Comparison of ENCODE assay signal across 18 cellular contexts in the genomic region with DNA sequence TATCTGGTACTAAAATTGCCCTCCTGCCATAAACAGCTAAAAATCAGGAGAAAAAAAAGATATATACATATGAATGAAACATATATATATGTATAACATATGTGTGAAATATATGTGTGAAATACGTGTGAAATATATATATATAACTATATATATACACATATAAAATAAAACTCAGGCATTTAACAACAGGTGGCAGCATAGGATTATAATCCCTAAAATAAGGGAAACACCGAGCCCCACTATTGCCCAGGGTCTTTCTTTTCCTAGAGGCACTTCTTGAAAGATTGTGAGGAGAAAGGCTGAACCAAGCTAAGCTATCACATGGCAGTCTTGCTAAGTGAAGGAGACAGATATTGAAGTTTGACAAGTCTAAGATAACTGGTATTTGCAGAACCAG.
DNase-seq lines count a peak whose midpoint lies in the region; ATAC-seq and TF ChIP-seq lines count a peak whose summit lies in the region.
"Had no signal": no experiment of that assay in that cellular context is flagged by ENCODE, and none has a peak within 500 bp of the region (broad histone marks: within the 10 kb centered on the region; RNA-seq: fewer than 3 reads in every experiment).

No MANE protein-coding gene starts in this region.

- no peak for TF ChIP-seq EP300 in Ishikawa (IDR thresholded peaks at IDR 0.05; ENCODE audit: borderline replicate concordance)
- TF ChIP-seq EP300 in neural cell (conservative IDR thresholded peaks at IDR 0.05; ENCODE audit: poor library complexity, severe bottlenecking) = no peak

- H3K9me2 ChIP-seq in neural cell (ENCODE audit: insufficient read depth, low read length) = no peaks in the 10 kb centered on the region

- H3K27ac ChIP-seq in RWPE2 (ENCODE audit: poor library complexity, severe bottlenecking) (no peak overlapping the region), neural cell (ENCODE audit: low read length) (no peak overlapping the region)
- H3K27ac ChIP-seq: HL-60, pancreas, SK-N-MC, skin epidermis, tibial nerve had no signal

- ATAC-seq in RWPE2 (ENCODE audit: low read depth) (peak; percentile 14; the same call in 1 of the 3 replicates), HG02763 (IDR thresholded peaks at IDR 0.05; ENCODE audit: unreplicated experiment) (no peak)
- ATAC-seq: activated naive CD8-positive, alpha-beta T cell treated with anti-CD3 and anti-CD28 coated beads, Interleukin-2, amount 50 U/mL, for 24 hours; pancreas had no signal

- H3K36me3 ChIP-seq in RWPE2 (ENCODE audit: low read depth) (no peaks in the 10 kb centered on the region), neural cell (ENCODE audit: insufficient read depth, low read length) (no peaks in the 10 kb centered on the region)
- H3K36me3 ChIP-seq: pancreas, tibial nerve had no signal

- no peaks in the 10 kb centered on the region for H3F3A ChIP-seq in neural cell (ENCODE audit: insufficient read depth, low read length, poor library complexity, severe bottlenecking)

- TF ChIP-seq CTCF in RWPE2 (IDR thresholded peaks at IDR 0.05; ENCODE audit: poor library complexity, severe bottlenecking) (peak; percentile 33), neural cell (IDR thresholded peaks at IDR 0.05; ENCODE audit: poor library complexity, severe bottlenecking) (no peak)

- H2AFZ ChIP-seq in neural cell (ENCODE audit: low read depth, low read length) = no peak overlapping the region

- intact Hi-C loops in posterior cingulate gyrus (cut with DNase I) = loop anchor here (5.0 kb wide), 1 partner anchor 83 kb away; no protein-coding TSS in a partner anchor

- H3K4me3 ChIP-seq in RWPE2 (ENCODE audit: severe bottlenecking) (no peak overlapping the region), neural cell (ENCODE audit: low read length) (no peak overlapping the region)
- H3K4me3 ChIP-seq: pancreas, SK-N-MC, skin epidermis, tibial nerve had no signal

- no peak overlapping the region for H3K4me2 ChIP-seq in neural cell (ENCODE audit: low read length)

- H4K20me1 ChIP-seq in neural cell (ENCODE audit: insufficient read depth) = no peaks in the 10 kb centered on the region

- TF ChIP-seq RAD21 in Ishikawa (IDR thresholded peaks at IDR 0.05; ENCODE audit: low read depth) (peak; percentile 9; the same call in 1 of the 2 replicates), neural cell (conservative IDR thresholded peaks at IDR 0.05) (peak; percentile 18)

- DNase-seq in NCI-H2171 treated with DMSO at 0.1 percent for 48 hours (lab: John Stamatoyannopoulos, UW) = peak; percentile 37
- DNase-seq in NCI-H2171 (lab: John Stamatoyannopoulos, UW) = no peak
- DNase-seq in RWPE2 (ENCODE audit: low spot score) = no peak
- no peak for DNase-seq in posterior cingulate gyrus
- no peak for DNase-seq in activated CD8-positive, alpha-beta memory T cell treated with anti-CD3 and anti-CD28 coated beads for 24 hours
- DNase-seq: activated CD4-positive, alpha-beta T cell treated with anti-CD3 and anti-CD28 coated beads, Interleukin-2, amount 50 U/mL, for 48 hours; activated naive CD8-positive, alpha-beta T cell treated with anti-CD3 and anti-CD28 coated beads, Interleukin-2, amount 50 U/mL, for 24 hours; effector CD4-positive, alpha-beta T cell; NCI-H1930; pancreas; stimulated activated CD4-positive, alpha-beta T cell treated with anti-CD3 and anti-CD28 coated beads, Interleukin-4, amount 100 ng/mL, for 4 hours had no signal

- H3K9me3 ChIP-seq in RWPE2 (ENCODE audit: severe bottlenecking) (no peaks in the 10 kb centered on the region), neural cell (ENCODE audit: low read length) (no peaks in the 10 kb centered on the region)
- H3K9me3 ChIP-seq: pancreas had no signal

- H3K79me2 ChIP-seq in neural cell (replicated peaks; ENCODE audit: insufficient read depth, low read length) = no peaks in the 10 kb centered on the region

- peaks cover 13% of the 10 kb centered on the region for H3K27me3 ChIP-seq in RWPE2 (ENCODE audit: insufficient read depth, poor library complexity, severe bottlenecking)
- H3K27me3 ChIP-seq in neural cell (ENCODE audit: insufficient read depth, low read depth, low read length) = no peaks in the 10 kb centered on the region
- H3K27me3 ChIP-seq: pancreas, tibial nerve had no signal

- no peak overlapping the region for H3K9ac ChIP-seq in neural cell (ENCODE audit: low read length)

- no peaks in the 10 kb centered on the region for H3K4me1 ChIP-seq in RWPE2 (ENCODE audit: insufficient read depth, poor library complexity, severe bottlenecking)
- H3K4me1 ChIP-seq: pancreas, tibial nerve had no signal

TF ChIP-seq in Ishikawa, 13 proteins besides CTCF, POLR2A, EP300 and RAD21 (continues in another document):
- TF ChIP-seq FOXM1 (IDR thresholded peaks at IDR 0.05; ENCODE audit: borderline replicate concordance, low read depth) (no peak), YY1 (IDR thresholded peaks at IDR 0.05; ENCODE audit: low read depth) (no peak), NFIC (IDR thresholded peaks at IDR 0.05) (no peak), TCF12 (IDR thresholded peaks at IDR 0.05; ENCODE audit: low read depth) (no peak), CEBPB (IDR thresholded peaks at IDR 0.05) (no peak), TEAD4 (IDR thresholded peaks at IDR 0.05) (no peak), TAF1 (IDR thresholded peaks at IDR 0.05; ENCODE audit: low read depth) (no peak), CREB1 (IDR thresholded peaks at IDR 0.05; ENCODE audit: low read depth) (no peak)
- TF ChIP-seq, protein P1, sequence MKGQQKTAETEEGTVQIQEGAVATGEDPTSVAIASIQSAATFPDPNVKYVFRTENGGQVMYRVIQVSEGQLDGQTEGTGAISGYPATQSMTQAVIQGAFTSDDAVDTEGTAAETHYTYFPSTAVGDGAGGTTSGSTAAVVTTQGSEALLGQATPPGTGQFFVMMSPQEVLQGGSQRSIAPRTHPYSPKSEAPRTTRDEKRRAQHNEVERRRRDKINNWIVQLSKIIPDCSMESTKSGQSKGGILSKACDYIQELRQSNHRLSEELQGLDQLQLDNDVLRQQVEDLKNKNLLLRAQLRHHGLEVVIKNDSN (IDR thresholded peaks at IDR 0.05) = no peak

TF ChIP-seq in neural cell, 6 proteins besides CTCF, POLR2A, EP300 and RAD21:
- TF ChIP-seq EZH2 (IDR thresholded peaks at IDR 0.05; ENCODE audit: borderline replicate concordance, insufficient read depth, low read length, poor library complexity, severe bottlenecking) (no peak), POLR2AphosphoS5 (IDR thresholded peaks at IDR 0.05) (no peak), MXI1 (conservative IDR thresholded peaks at IDR 0.05; ENCODE audit: poor library complexity, severe bottlenecking) (no peak), SMC3 (conservative IDR thresholded peaks at IDR 0.05; ENCODE audit: poor library complexity) (no peak), TAF1 (IDR thresholded peaks at IDR 0.05; ENCODE audit: low read depth) (no peak)
